Comparison of ENCODE assay signal across 20 cellular contexts in the genomic region with DNA sequence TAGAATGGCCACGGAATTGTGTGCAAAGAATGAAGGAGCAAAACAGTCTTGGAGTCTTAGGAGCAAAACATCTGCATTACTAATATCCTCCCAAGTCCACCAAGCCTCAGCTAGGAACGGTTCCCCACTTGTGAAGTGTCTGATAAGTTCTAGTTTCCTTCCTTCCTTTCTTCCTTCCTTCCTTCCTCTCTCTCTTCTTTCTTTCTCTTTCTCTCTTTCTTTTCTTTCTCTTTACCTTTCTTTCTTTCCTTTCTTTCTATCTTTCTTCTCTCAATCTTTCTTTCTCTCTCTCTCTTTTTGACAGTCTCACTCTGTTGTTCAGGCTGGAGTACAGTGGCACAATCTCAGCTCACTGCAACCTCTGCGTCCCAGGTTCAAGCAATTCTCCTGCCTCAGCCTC.
DNase-seq lines count a peak whose midpoint lies in the region; ATAC-seq, FAIRE-seq and TF ChIP-seq lines count a peak whose summit lies in the region.
"Had no signal": no experiment of that assay in that cellular context is flagged by ENCODE, and none has a peak within 500 bp of the region (broad histone marks: within the 10 kb centered on the region; RNA-seq: fewer than 3 reads in every experiment).

No MANE protein-coding gene starts in this region.

- CTCF ChIA-PET in K562 (lab: Yijun Ruan, JAX; ENCODE audit: low intra/inter-chr PET ratio) = no interaction called here

- no peaks in the 10 kb centered on the region for H4K20me1 ChIP-seq in BLaER1 treated with 17β-estradiol and CSF1 and Interleukin-3, amounts not matched to agents 10 nM and 100 nM
- H4K20me1 ChIP-seq in K562 (replicated peaks; ENCODE audit: control insufficient read depth, insufficient read depth, low read length) (0 out of 2 replicates have a peak, but pooled peaks cover 3% of the 10 kb centered on the region), neural progenitor cell (ENCODE audit: low read depth) (no peaks in the 10 kb centered on the region)

- FAIRE-seq in K562 (lab: Jason Lieb, UNC) = no peak
- FAIRE-seq: G401.6, GM12891, GM18507, HepG2 had no signal

- H3K9ac ChIP-seq in BLaER1 treated with 17β-estradiol and CSF1 and Interleukin-3, amounts not matched to agents 10 nM and 100 nM = no peak overlapping the region
- H3K9ac ChIP-seq in K562 (ENCODE audit: insufficient read depth in 1 of 2, low read depth in 2 of 2, low read length in 2 of 2) (no peak overlapping the region), neural progenitor cell (no peak overlapping the region)

- no peaks in the 10 kb centered on the region for H3K9me3 ChIP-seq in BLaER1 treated with 17β-estradiol and CSF1 and Interleukin-3, amounts not matched to agents 10 nM and 100 nM (replicated peaks in 1 of 11)
- no peaks in the 10 kb centered on the region for H3K9me3 ChIP-seq in K562 (replicated peaks; ENCODE audit: control insufficient read depth, insufficient read depth, low read depth, low read length)
- H3K9me3 ChIP-seq in neural progenitor cell (ENCODE audit: low read depth) = no peaks in the 10 kb centered on the region
- H3K9me3 ChIP-seq in thoracic aorta = no peaks in the 10 kb centered on the region
- no peaks in the 10 kb centered on the region for H3K9me3 ChIP-seq in sigmoid colon

- ATAC-seq in K562 = no peak
- no peak for ATAC-seq in thoracic aorta (ENCODE audit: insufficient number of reproducible peaks, low FRiP score, low read depth)
- ATAC-seq in activated T-cell treated with anti-CD3 and anti-CD28 coated beads, Interleukin-2, amount 50 U/mL, for 4 hours = no peak
- ATAC-seq: HCT116, HepG2 had no signal

- 0% methylated on average over 3 of the region's 3 CpGs for WGBS in K562 (ENCODE audit: insufficient coverage, low coverage, missing lambda C conversion rate)
- WGBS in sigmoid colon, 2 donors = 79 to 80% methylated on average over 3 of the region's 3 CpGs

- peak overlapping the region in 8 of 11 experiments; percentile 0 to 85 (median 72); a peak in 12 of 22 replicates for H3K4me2 ChIP-seq in BLaER1 treated with 17β-estradiol and CSF1 and Interleukin-3, amounts not matched to agents 10 nM and 100 nM
- H3K4me2 ChIP-seq in K562 (ENCODE audit: insufficient read depth, low read length) = no peak overlapping the region
- no peak overlapping the region for H3K4me2 ChIP-seq in neural progenitor cell

- H3K4me3 Mint-ChIP-seq in neural progenitor cell = no peak overlapping the region
- no peak overlapping the region for H3K4me3 Mint-ChIP-seq in activated T-cell treated with anti-CD3 and anti-CD28 coated beads, Interleukin-2, amount 50 U/mL, for 4 hours
- H3K4me3 Mint-ChIP-seq: CD8-positive, alpha-beta memory T cell had no signal

- H3K9me1 ChIP-seq in K562 (ENCODE audit: control insufficient read depth, insufficient read depth, low read length) = no peaks in the 10 kb centered on the region

- TF ChIP-seq POLR2A in K562 (conservative IDR thresholded peaks at IDR 0.05) = no peak
- no peak for TF ChIP-seq POLR2A in sigmoid colon (IDR thresholded peaks at IDR 0.05)

- peaks cover 7% of the 10 kb centered on the region for H3K9me3 Mint-ChIP-seq in neural progenitor cell
- H3K9me3 Mint-ChIP-seq in activated T-cell treated with anti-CD3 and anti-CD28 coated beads, Interleukin-2, amount 50 U/mL, for 4 hours = no peaks in the 10 kb centered on the region
- H3K9me3 Mint-ChIP-seq: CD8-positive, alpha-beta memory T cell had no signal

- BruUV-seq in K562 (replicated peaks; lab: Mats Ljungman, UMichigan) = no TSS peak

- no peak overlapping the region for H3K27ac ChIP-seq in BLaER1 treated with 17β-estradiol and CSF1 and Interleukin-3, amounts not matched to agents 10 nM and 100 nM
- no peak overlapping the region for H3K27ac ChIP-seq in K562 (ENCODE audit: extremely low read depth, low read depth, low read length)
- H3K27ac ChIP-seq in neural progenitor cell = no peak overlapping the region
- peak overlapping the region; percentile 99 to 100 for H3K27ac ChIP-seq in thoracic aorta
- no peak overlapping the region for H3K27ac ChIP-seq in sigmoid colon

- no peaks in the 10 kb centered on the region for H3F3A ChIP-seq in neural progenitor cell (ENCODE audit: low read depth)

- intact Hi-C loops in K562 (cut with micrococcal nuclease) = no loop called here
- intact Hi-C loops in sigmoid colon (cut with DNase I) = no loop called here

- peak overlapping the region; percentile 86 for H3K27ac Mint-ChIP-seq in neural progenitor cell
- H3K27ac Mint-ChIP-seq: CD8-positive, alpha-beta memory T cell had no signal

- TF ChIP-seq CTCF in K562 (IDR thresholded peaks at IDR 0.05 in 2 of 3, conservative IDR thresholded peaks at IDR 0.05 in 1 of 3; ENCODE audit: insufficient read depth in 2 of 3, low read depth in 1 of 3, low read length in 3 of 3) = no peak
- no peak for TF ChIP-seq CTCF in neural progenitor cell (IDR thresholded peaks at IDR 0.05)
- TF ChIP-seq CTCF in thoracic aorta (IDR thresholded peaks at IDR 0.05) = no peak
- no peak for TF ChIP-seq CTCF in sigmoid colon (IDR thresholded peaks at IDR 0.05)

- H3K79me2 ChIP-seq in K562 (ENCODE audit: control insufficient read depth, insufficient read depth, low read length) (no peaks in the 10 kb centered on the region), neural progenitor cell (ENCODE audit: low read depth) (no peaks in the 10 kb centered on the region)

- H3K27me3 Mint-ChIP-seq in neural progenitor cell (ENCODE audit: insufficient read depth, low read depth) = peaks cover 13% of the 10 kb centered on the region
- H3K27me3 Mint-ChIP-seq in activated T-cell treated with anti-CD3 and anti-CD28 coated beads, Interleukin-2, amount 50 U/mL, for 4 hours (ENCODE audit: low read depth) = peaks cover 46% of the 10 kb centered on the region

- H3K4me1 ChIP-seq in BLaER1 treated with 17β-estradiol and CSF1 and Interleukin-3, amounts not matched to agents 10 nM and 100 nM = peaks cover 14 to 37% (median 29%) of the 10 kb centered on the region in 10 experiments
- H3K4me1 ChIP-seq in K562 (replicated peaks in 1 of 2; ENCODE audit: control insufficient read depth in 2 of 2, insufficient read depth in 2 of 2, low read length in 2 of 2) (no peaks in the 10 kb centered on the region; a peak in 1 of 5 replicates), neural progenitor cell (peaks cover 15% of the 10 kb centered on the region), thoracic aorta (ENCODE audit: control insufficient read depth in 1 of 2, low read depth in 2 of 2) (peaks cover 0 to 19% of the 10 kb centered on the region in 2 donors), sigmoid colon (peaks cover 0 to 10% (median 3%) of the 10 kb centered on the region in 4 donors)

- no peak for TF ChIP-seq RAD21 in K562 (CRISPR knock-in tag; conservative IDR thresholded peaks at IDR 0.05 in 1 of 2, IDR thresholded peaks at IDR 0.05 in 1 of 2)

- peaks cover 49% of the 10 kb centered on the region for H3K4me1 Mint-ChIP-seq in neural progenitor cell
- peaks cover 4% of the 10 kb centered on the region for H3K4me1 Mint-ChIP-seq in activated T-cell treated with anti-CD3 and anti-CD28 coated beads, Interleukin-2, amount 50 U/mL, for 4 hours (ENCODE audit: low read depth)

- no peaks in the 10 kb centered on the region for H3K27me3 ChIP-seq in BLaER1 treated with 17β-estradiol and CSF1 and Interleukin-3, amounts not matched to agents 10 nM and 100 nM
- peaks cover 40 to 72% of the 10 kb centered on the region in 2 experiments; a peak in 4 of 5 replicates for H3K27me3 ChIP-seq in K562 (ENCODE audit: control insufficient read depth in 2 of 2, insufficient read depth in 2 of 2, low read length in 2 of 2)
- peaks cover 3% of the 10 kb centered on the region for H3K27me3 ChIP-seq in neural progenitor cell
- H3K27me3 ChIP-seq in thoracic aorta (replicated peaks; ENCODE audit: insufficient read depth) = no peaks in the 10 kb centered on the region
- peaks cover 0 to 38% (median 8%) of the 10 kb centered on the region in 3 donors for H3K27me3 ChIP-seq in sigmoid colon

- no peak for DNase-seq in K562 (ENCODE audit: extremely low read depth in 1 of 4, low spot score in 3 of 4)
- DNase-seq in neural progenitor cell (ENCODE audit: low spot score) = no peak
- no peak for DNase-seq in thoracic aorta (ENCODE audit: low spot score)
- DNase-seq in sigmoid colon = no peak
- DNase-seq in activated T-cell treated with anti-CD3 and anti-CD28 coated beads, Interleukin-2, amount 50 U/mL, for 4 hours = no peak
- DNase-seq in HuH-7 (ENCODE audit: low spot score) = no peak
- DNase-seq: 8988T; C1 segment of cervical spinal cord; CD4-positive, CD25-positive, alpha-beta regulatory T cell; CD8-positive, alpha-beta memory T cell; COR-L47; DMS 273 treated with DMSO at 0.1 percent for 48 hours; GOT3; H7 had no signal

- H3K36me3 Mint-ChIP-seq in neural progenitor cell = peaks cover 2% of the 10 kb centered on the region
- H3K36me3 Mint-ChIP-seq in activated T-cell treated with anti-CD3 and anti-CD28 coated beads, Interleukin-2, amount 50 U/mL, for 4 hours (ENCODE audit: insufficient read depth) = no peaks in the 10 kb centered on the region
- H3K36me3 Mint-ChIP-seq: CD4-positive, CD25-positive, alpha-beta regulatory T cell had no signal

- H2AFZ ChIP-seq in K562 (ENCODE audit: low read depth, low read length) = no peak overlapping the region
- no peak overlapping the region for H2AFZ ChIP-seq in neural progenitor cell (replicated peaks)

- no peaks in the 10 kb centered on the region for H3K36me3 ChIP-seq in BLaER1 treated with 17β-estradiol and CSF1 and Interleukin-3, amounts not matched to agents 10 nM and 100 nM
- H3K36me3 ChIP-seq in K562 (ENCODE audit: control insufficient read depth, insufficient read depth, low read length) (no peaks in the 10 kb centered on the region), neural progenitor cell (no peaks in the 10 kb centered on the region), thoracic aorta (no peaks in the 10 kb centered on the region), sigmoid colon (no peaks in the 10 kb centered on the region)

- in situ Hi-C loops in K562 (cut with MboI) = no loop called here

- no peak for TF ChIP-seq EP300 in K562 (IDR thresholded peaks at IDR 0.05; ENCODE audit: low read length)
- TF ChIP-seq EP300 in sigmoid colon (IDR thresholded peaks at IDR 0.05) = no peak

- POLR2A ChIA-PET in K562 (lab: Yijun Ruan, JAX) = interaction anchor here (0.6 kb wide), 1 partner anchor 12 kb away, joined by 3 read pairs; no protein-coding TSS in a partner anchor

- H3K4me3 ChIP-seq in BLaER1 treated with 17β-estradiol and CSF1 and Interleukin-3, amounts not matched to agents 10 nM and 100 nM = no peak overlapping the region
- H3K4me3 ChIP-seq in K562 (no peak overlapping the region), neural progenitor cell (no peak overlapping the region), thoracic aorta (no peak overlapping the region), sigmoid colon (no peak overlapping the region)

Comparison
In these comparisons a context has a peak if more than half of its experiments do, and no peak if none do; other contexts are left out.
1. H3K27ac ChIP-seq: peak in thoracic aorta (2 of 2); none in BLaER1 treated with 17β-estradiol and CSF1 and Interleukin-3, amounts not matched to agents 10 nM and 100 nM (0 of 11), K562 (single experiment), neural progenitor cell (single experiment) and sigmoid colon (0 of 4).
2. H3K4me2 ChIP-seq: peak in BLaER1 treated with 17β-estradiol and CSF1 and Interleukin-3, amounts not matched to agents 10 nM and 100 nM (8 of 11); none in K562 (single experiment) and neural progenitor cell (single experiment).